In the genomic region with DNA sequence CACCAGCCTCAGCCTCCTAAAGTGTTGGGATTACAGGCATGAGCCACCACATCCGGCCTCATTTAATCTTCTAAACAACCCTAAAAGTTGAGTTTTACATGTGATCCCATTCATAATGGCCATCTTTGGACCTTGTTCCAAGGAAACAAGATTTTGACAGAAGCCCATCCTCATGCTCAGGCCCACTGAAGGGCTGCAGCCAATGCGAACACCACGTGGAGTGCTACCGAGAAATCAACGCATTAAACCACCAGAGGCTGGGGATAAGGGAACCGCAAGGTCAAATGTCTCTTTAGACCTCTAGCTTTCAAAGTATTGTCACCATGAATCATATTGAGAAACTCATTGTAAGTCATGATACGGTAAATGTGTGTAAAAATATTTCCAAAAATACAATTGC, we compare ENCODE assay signal across 24 cellular contexts. TPM values are rescaled to one million over a fixed set of nuclear protein-coding genes. Genes with fewer than 3 reads are reported as not detected.
DNase-seq lines count a peak whose midpoint lies in the region; ATAC-seq and TF ChIP-seq lines count a peak whose summit lies in the region.
"Had no signal": no experiment of that assay in that cellular context is flagged by ENCODE, and none has a peak within 500 bp of the region (broad histone marks: within the 10 kb centered on the region; RNA-seq: fewer than 3 reads in every experiment).

No MANE protein-coding gene starts in this region.

- peak overlapping the region; percentile 65 for H3K4me3 Mint-ChIP-seq in activated CD4-positive, alpha-beta T cell treated with anti-CD3 and anti-CD28 coated beads, Interleukin-2, amount 10 ng/mL, durations not matched to agents 24 days and 14 days
- H3K4me3 Mint-ChIP-seq in CD4-positive, alpha-beta memory T cell: peak overlapping the region in 2 of 8 donors; percentile 3 to 31
- peak overlapping the region; percentile 57 for H3K4me3 Mint-ChIP-seq in T-helper 2 cell treated with Interferon-gamma antibody and Interleukin-4, amounts not matched to agents 5 μg/mL and 100 μg/mL, for 36 hours
- H3K4me3 Mint-ChIP-seq: immature natural killer cell, neural progenitor cell had no signal

- intact Hi-C loops in activated CD4-positive, alpha-beta T cell treated with anti-CD3 and anti-CD28 coated beads, Interleukin-2, amount 10 ng/mL, durations not matched to agents 24 days and 14 days (cut with micrococcal nuclease): loop anchor here (2.0 to 5.0 kb wide), 6 partner anchors 40 to 190 kb away; no protein-coding TSS in a partner anchor
- intact Hi-C loops in CD4-positive, alpha-beta memory T cell (cut with micrococcal nuclease): loop anchor here (5.0 kb wide), 2 partner anchors 150 to 240 kb away; no protein-coding TSS in a partner anchor

- CTCF ChIA-PET in CD4-positive, alpha-beta memory T cell (lab: Charles Lee; ENCODE audit: partially characterized antibody): interaction anchor here (1.1 to 3.5 kb wide), 6 partner anchors 10 to 149 kb away, joined by 3 to 32 read pairs (median 14); no protein-coding TSS in a partner anchor

- peak overlapping the region; percentile 95 for H3K27ac Mint-ChIP-seq in activated CD4-positive, alpha-beta T cell treated with anti-CD3 and anti-CD28 coated beads, Interleukin-2, amount 10 ng/mL, durations not matched to agents 24 days and 14 days
- peak overlapping the region in 5 of 7 donors; percentile 24 to 68 (median 57) for H3K27ac Mint-ChIP-seq in CD4-positive, alpha-beta memory T cell
- peak overlapping the region; percentile 66 for H3K27ac Mint-ChIP-seq in T-helper 2 cell treated with Interferon-gamma antibody and Interleukin-4, amounts not matched to agents 5 μg/mL and 100 μg/mL, for 36 hours
- H3K27ac Mint-ChIP-seq: immature natural killer cell, neural progenitor cell had no signal

- H3K27ac ChIP-seq in CD4-positive, alpha-beta memory T cell (ENCODE audit: low read depth, low read length): no peak overlapping the region
- H3K27ac ChIP-seq: A549, neural progenitor cell, prostate gland, WERI-Rb-1 had no signal

- peaks cover 18% of the 10 kb centered on the region for H3K36me3 Mint-ChIP-seq in activated CD4-positive, alpha-beta T cell treated with anti-CD3 and anti-CD28 coated beads, Interleukin-2, amount 10 ng/mL, durations not matched to agents 24 days and 14 days (ENCODE audit: low read depth)
- peaks cover 0 to 18% of the 10 kb centered on the region in 2 donors for H3K36me3 Mint-ChIP-seq in CD4-positive, alpha-beta memory T cell
- peaks cover 24% of the 10 kb centered on the region for H3K36me3 Mint-ChIP-seq in T-helper 2 cell treated with Interferon-gamma antibody and Interleukin-4, amounts not matched to agents 5 μg/mL and 100 μg/mL, for 36 hours (ENCODE audit: low read depth)
- H3K36me3 Mint-ChIP-seq: immature natural killer cell, neural progenitor cell had no signal

- H3K4me1 Mint-ChIP-seq in activated CD4-positive, alpha-beta T cell treated with anti-CD3 and anti-CD28 coated beads, Interleukin-2, amount 10 ng/mL, durations not matched to agents 24 days and 14 days: peaks cover 63% of the 10 kb centered on the region
- peaks cover 52 to 94% (median 75%) of the 10 kb centered on the region in 4 donors for H3K4me1 Mint-ChIP-seq in CD4-positive, alpha-beta memory T cell
- H3K4me1 Mint-ChIP-seq in T-helper 2 cell treated with Interferon-gamma antibody and Interleukin-4, amounts not matched to agents 5 μg/mL and 100 μg/mL, for 36 hours (ENCODE audit: low read depth): peaks cover 63% of the 10 kb centered on the region
- H3K4me1 Mint-ChIP-seq: neural progenitor cell had no signal

- TF ChIP-seq CTCF in astrocyte of the spinal cord (IDR thresholded peaks at IDR 0.05; ENCODE audit: low read depth, low read length): no peak

- no peaks in the 10 kb centered on the region for H3K36me3 ChIP-seq in CD4-positive, alpha-beta memory T cell (ENCODE audit: insufficient read depth, low read length)
- H3K36me3 ChIP-seq in H7 (replicated peaks; ENCODE audit: control insufficient read depth, insufficient read depth, low read length): no peaks in the 10 kb centered on the region
- H3K36me3 ChIP-seq: BE2C, neural progenitor cell, prostate gland, WERI-Rb-1 had no signal

- no peak overlapping the region for H3K4me3 ChIP-seq in CD4-positive, alpha-beta memory T cell (ENCODE audit: low read length in 2 of 2)
- H3K4me3 ChIP-seq in astrocyte of the spinal cord (ENCODE audit: low read depth, low read length): no peak overlapping the region
- no peak overlapping the region for H3K4me3 ChIP-seq in H7 (ENCODE audit: insufficient read depth, low read depth, low read length)
- H3K4me3 ChIP-seq: A549, mucosa of descending colon, neural progenitor cell, prostate gland had no signal

- peaks cover 13% of the 10 kb centered on the region for H3K9me3 Mint-ChIP-seq in activated CD4-positive, alpha-beta T cell treated with anti-CD3 and anti-CD28 coated beads, Interleukin-2, amount 10 ng/mL, durations not matched to agents 24 days and 14 days
- H3K9me3 Mint-ChIP-seq in CD4-positive, alpha-beta memory T cell: peaks cover 0 to 7% (median 0%) of the 10 kb centered on the region in 8 donors
- H3K9me3 Mint-ChIP-seq in T-helper 2 cell treated with Interferon-gamma antibody and Interleukin-4, amounts not matched to agents 5 μg/mL and 100 μg/mL, for 36 hours: peaks cover 12% of the 10 kb centered on the region

- H3K27me3 ChIP-seq in CD4-positive, alpha-beta memory T cell (ENCODE audit: insufficient read depth, low read length): no peaks in the 10 kb centered on the region
- H3K27me3 ChIP-seq in H7 (ENCODE audit: control insufficient read depth, insufficient read depth, low read length): no peaks in the 10 kb centered on the region
- H3K27me3 ChIP-seq: neural progenitor cell had no signal

- DNase-seq in activated CD4-positive, alpha-beta T cell treated with anti-CD3 and anti-CD28 coated beads, Interleukin-2, amount 10 ng/mL, durations not matched to agents 24 days and 14 days: peak; percentile 70
- DNase-seq in activated CD4-positive, alpha-beta T cell treated with anti-CD3 and anti-CD28 coated beads, Interleukin-2, amount 50 U/mL, for 4 hours: no peak
- no peak for DNase-seq in CD4-positive, alpha-beta memory T cell
- DNase-seq in T-helper 2 cell treated with Interferon-gamma antibody and Interleukin-4, amounts not matched to agents 5 μg/mL and 100 μg/mL, for 36 hours (ENCODE audit: low spot score): peak; percentile 68
- DNase-seq in astrocyte of the spinal cord (ENCODE audit: low read depth, low spot score) (peak; percentile 31), H7 (no peak), left lobe of liver (ENCODE audit: low spot score) (no peak)
- DNase-seq in activated effector memory CD4-positive, alpha-beta T cell treated with Interleukin-2 at 50 U/mL for 16 hours: no peak
- DNase-seq: amniotic stem cell; BE2C; dermis blood vessel endothelial cell; HCEC 1CT; immature natural killer cell; left ventricle myocardium superior; mucosa of descending colon; NCI-H1930; NCI-H226; NCI-H774; OCI-M1; stimulated activated CD4-positive, alpha-beta T cell treated with anti-CD3 and anti-CD28 coated beads, Interleukin-4, amount 100 ng/mL, for 1 hour; WERI-Rb-1 had no signal

- POLR2A ChIA-PET in CD4-positive, alpha-beta memory T cell (lab: Charles Lee; ENCODE audit: partially characterized antibody): interaction anchor here (0.8 to 1.5 kb wide), 3 partner anchors 22 to 109 kb away, joined by 3 to 4 read pairs (median 3); no protein-coding TSS in a partner anchor

- no peak for ATAC-seq in left lobe of liver
- ATAC-seq: A549, left ventricle myocardium superior, mucosa of descending colon had no signal

- in situ Hi-C loops in astrocyte of the spinal cord (cut with HindIII; ENCODE audit: low sequenced_read_pairs): no loop called here

- H3K4me1 ChIP-seq in CD4-positive, alpha-beta memory T cell (ENCODE audit: insufficient read depth, low read length): peaks cover 59% of the 10 kb centered on the region
- H3K4me1 ChIP-seq: BE2C, neural progenitor cell, prostate gland had no signal

- H3K9me3 ChIP-seq in CD4-positive, alpha-beta memory T cell (ENCODE audit: control insufficient read depth in 1 of 2, low read length in 2 of 2): no peaks in the 10 kb centered on the region
- H3K9me3 ChIP-seq: BE2C, prostate gland had no signal

- no peaks in the 10 kb centered on the region for H3K27me3 Mint-ChIP-seq in activated CD4-positive, alpha-beta T cell treated with anti-CD3 and anti-CD28 coated beads, Interleukin-2, amount 10 ng/mL, durations not matched to agents 24 days and 14 days
- no peaks in the 10 kb centered on the region for H3K27me3 Mint-ChIP-seq in CD4-positive, alpha-beta memory T cell
- no peaks in the 10 kb centered on the region for H3K27me3 Mint-ChIP-seq in T-helper 2 cell treated with Interferon-gamma antibody and Interleukin-4, amounts not matched to agents 5 μg/mL and 100 μg/mL, for 36 hours (ENCODE audit: low read depth)

RNA-seq across cellular contexts. Expression of a gene that starts 49.4 kb away (rescaled TPM):
- 42.2 and 43.5 TPM in 2 replicates for total RNA-seq in activated CD4-positive, alpha-beta T cell treated with anti-CD3 and anti-CD28 coated beads, Interleukin-2, amount 10 ng/mL, durations not matched to agents 24 days and 14 days
- total RNA-seq in CD4-positive, alpha-beta memory T cell: 100 to 1,000 TPM; 194 to 197 TPM
- polyA plus RNA-seq in CD4-positive, alpha-beta memory T cell: 10 to 100 TPM in 1 of 2 donors, 1 to 10 TPM in 1; 6.3 to 44.0 TPM
- total RNA-seq in H7 (2014; rRNA removed; shearing (Covaris generic)): 5.1 and 7.7 TPM in 2 replicates
- 18.1 TPM for total RNA-seq in left lobe of liver

Comparison
In these comparisons a context has a peak if more than half of its experiments do, and no peak if none do; other contexts are left out.
1. DNase-seq: peak in activated CD4-positive, alpha-beta T cell treated with anti-CD3 and anti-CD28 coated beads, Interleukin-2, amount 10 ng/mL, durations not matched to agents 24 days and 14 days (single experiment), T-helper 2 cell treated with Interferon-gamma antibody and Interleukin-4, amounts not matched to agents 5 μg/mL and 100 μg/mL, for 36 hours (single experiment) and astrocyte of the spinal cord (single experiment); none in activated CD4-positive, alpha-beta T cell treated with anti-CD3 and anti-CD28 coated beads, Interleukin-2, amount 50 U/mL, for 4 hours (0 of 2), CD4-positive, alpha-beta memory T cell (0 of 5), activated effector memory CD4-positive, alpha-beta T cell treated with Interleukin-2 at 50 U/mL for 16 hours (single experiment), H7 (single experiment) and left lobe of liver (single experiment).
2. Peak in every context shown above with its lines, with median percentiles within 50 percentile points of each other: H3K27ac Mint-ChIP-seq.